In genomic region chr4:184398741-184399504, GRCh38 we compare ENCODE assay signal across 28 cellular contexts.
DNase-seq lines count a peak whose midpoint lies in the region; ATAC-seq and TF ChIP-seq lines count a peak whose summit lies in the region.
"Had no signal": no experiment of that assay in that cellular context is flagged by ENCODE, and none has a peak within 500 bp of the region (broad histone marks: within the 10 kb centered on the region; RNA-seq: fewer than 3 reads in every experiment).

No MANE protein-coding gene starts in this region.

- H3K9me3 ChIP-seq in spleen (no peaks in the 10 kb centered on the region), A673 (ENCODE audit: low read depth, low read length, poor library complexity, severe bottlenecking) (no peaks in the 10 kb centered on the region)
- H3K9me3 ChIP-seq: lower lobe of right lung, prostate gland had no signal

- POLR2A ChIA-PET in A673 (lab: Charles Lee; ENCODE audit: low non-redundant PET): no interaction called here

- TF ChIP-seq CTCF in spleen (IDR thresholded peaks at IDR 0.05 in 8 of 11, conservative IDR thresholded peaks at IDR 0.05 in 3 of 11) (no peak), A673 (conservative IDR thresholded peaks at IDR 0.05; ENCODE audit: low read depth, low read length) (no peak)

- no peak for DNase-seq in T-helper 2 cell treated with Interferon-gamma antibody and Interleukin-4, amounts not matched to agents 5 μg/mL and 100 μg/mL, for 36 hours (ENCODE audit: low spot score)
- DNase-seq in T-helper 2 cell (no peak), left ventricle myocardium superior (peak; percentile 52), spleen (no peak), A673 (ENCODE audit: low spot score) (no peak), NCI-H526 (lab: John Stamatoyannopoulos, UW) (no peak), cerebellar nuclear complex (lab: John Stamatoyannopoulos, UW) (no peak)
- DNase-seq: activated CD8-positive, alpha-beta memory T cell treated with anti-CD3 and anti-CD28 coated beads for 24 hours; activated naive CD4-positive, alpha-beta T cell treated with anti-CD3 and anti-CD28 coated beads for 36 hours; activated T-cell treated with anti-CD3 and anti-CD28 coated beads, Interleukin-2, amount 50 U/mL, for 4 hours; AML-193; dermis blood vessel endothelial cell; hippocampal formation; Kasumi-1; lower lobe of right lung; NCI-H1048; NCI-H1930; NCI-H345; OCI-M1; SHP77; small intestine; stimulated activated naive CD4-positive, alpha-beta T cell; SW 1271; trophoblast cell had no signal

- CTCF ChIA-PET in A673 (lab: Charles Lee): interaction anchor here (0.5 to 0.6 kb wide), 2 partner anchors 28 to 40 kb away, joined by 3 to 5 read pairs; no protein-coding TSS in a partner anchor

- H3K27me3 ChIP-seq in spleen (replicated peaks in 1 of 7) (no peaks in the 10 kb centered on the region), A673 (replicated peaks; ENCODE audit: insufficient read depth, low read depth, low read length, poor library complexity) (no peaks in the 10 kb centered on the region)

- intact Hi-C loops in left ventricle myocardium superior (cut with micrococcal nuclease): no loop called here
- intact Hi-C loops in spleen (cut with DNase I; ENCODE audit: low total_unique reads): no loop called here
- intact Hi-C loops in A673 (cut with micrococcal nuclease; ENCODE audit: unreplicated experiment): no loop called here

- H3K36me3 Mint-ChIP-seq in T-helper 2 cell treated with Interferon-gamma antibody and Interleukin-4, amounts not matched to agents 5 μg/mL and 100 μg/mL, for 36 hours (ENCODE audit: low read depth): peaks cover 70% of the 10 kb centered on the region

- no peak for ATAC-seq in left ventricle myocardium superior
- ATAC-seq: activated T-cell treated with anti-CD3 and anti-CD28 coated beads, Interleukin-2, amount 50 U/mL, for 4 hours; lower lobe of right lung had no signal

- H3K36me3 ChIP-seq in spleen (peaks cover 3 to 100% (median 61%) of the 10 kb centered on the region in 6 donors), A673 (ENCODE audit: insufficient read depth, low read length, poor library complexity, severe bottlenecking) (peaks cover 9% of the 10 kb centered on the region)
- H3K36me3 ChIP-seq: prostate gland had no signal

- H3K9me3 Mint-ChIP-seq in T-helper 2 cell treated with Interferon-gamma antibody and Interleukin-4, amounts not matched to agents 5 μg/mL and 100 μg/mL, for 36 hours: no peaks in the 10 kb centered on the region
- H3K9me3 Mint-ChIP-seq: activated naive CD4-positive, alpha-beta T cell treated with anti-CD3 and anti-CD28 coated beads for 36 hours; activated T-cell treated with anti-CD3 and anti-CD28 coated beads, Interleukin-2, amount 50 U/mL, for 4 hours; neural crest cell had no signal

- no peaks in the 10 kb centered on the region for H3K27me3 Mint-ChIP-seq in T-helper 2 cell treated with Interferon-gamma antibody and Interleukin-4, amounts not matched to agents 5 μg/mL and 100 μg/mL, for 36 hours (ENCODE audit: low read depth)

- H3K4me1 Mint-ChIP-seq in T-helper 2 cell treated with Interferon-gamma antibody and Interleukin-4, amounts not matched to agents 5 μg/mL and 100 μg/mL, for 36 hours (ENCODE audit: low read depth): peaks cover 23% of the 10 kb centered on the region

- peak overlapping the region; percentile 7 for H3K27ac Mint-ChIP-seq in T-helper 2 cell treated with Interferon-gamma antibody and Interleukin-4, amounts not matched to agents 5 μg/mL and 100 μg/mL, for 36 hours

- no peak overlapping the region for H3K4me3 Mint-ChIP-seq in T-helper 2 cell treated with Interferon-gamma antibody and Interleukin-4, amounts not matched to agents 5 μg/mL and 100 μg/mL, for 36 hours
- H3K4me3 Mint-ChIP-seq: activated naive CD4-positive, alpha-beta T cell treated with anti-CD3 and anti-CD28 coated beads for 36 hours; activated T-cell treated with anti-CD3 and anti-CD28 coated beads, Interleukin-2, amount 50 U/mL, for 4 hours; neural crest cell had no signal

- TF ChIP-seq POLR2A in spleen (IDR thresholded peaks at IDR 0.05): no peak

- peaks cover 13 to 98% (median 51%) of the 10 kb centered on the region in 6 donors for H3K4me1 ChIP-seq in spleen
- H3K4me1 ChIP-seq in A673 (ENCODE audit: insufficient read depth, low read length, poor library complexity, severe bottlenecking): peaks cover 26% of the 10 kb centered on the region

- H3K27ac ChIP-seq in angular gyrus (ENCODE audit: low read depth, low read length) (peak overlapping the region; percentile 4), spleen (peak overlapping the region in 7 of 8 donors; percentile 25 to 76 (median 69)), A673 (ENCODE audit: low read depth, low read length, poor library complexity, severe bottlenecking) (no peak overlapping the region)
- H3K27ac ChIP-seq: 22Rv1, lower lobe of right lung had no signal

- H3K4me3 ChIP-seq in spleen: no peak overlapping the region
- H3K4me3 ChIP-seq in A673 (ENCODE audit: low read depth, low read length, poor library complexity, severe bottlenecking): no peak overlapping the region
- H3K4me3 ChIP-seq: lower lobe of right lung, prostate gland had no signal

- WGBS in spleen, 5 donors: 93 to 96% (median 95%) methylated on average over 23 to 24 of the region's 24 CpGs

- BruUV-seq in A673 (replicated peaks; lab: Mats Ljungman, UMichigan): no TSS peak
